ENCODE assay signal across 9 cellular contexts in genomic region chr3:131796558-131796957, GRCh38.
DNase-seq lines count a peak whose midpoint lies in the region; ATAC-seq and FAIRE-seq lines count a peak whose summit lies in the region.
"Had no signal": no experiment of that assay in that cellular context is flagged by ENCODE, and none has a peak within 500 bp of the region (broad histone marks: within the 10 kb centered on the region; RNA-seq: fewer than 3 reads in every experiment).

No MANE protein-coding gene starts in this region.

- FAIRE-seq in GM18507 (lab: Jason Lieb, UNC), result peak; percentile 77

- no peak for DNase-seq in GM18507 (ENCODE audit: extremely low spot score, insufficient read length, low read depth)
- DNase-seq in KBM-7, result peak; percentile 84
- DNase-seq in iPS-NIHi11 (ENCODE audit: low spot score), result peak; percentile 39
- no peak for DNase-seq in NCI-H146 (lab: John Stamatoyannopoulos, UW)
- DNase-seq in NCI-H446 (lab: John Stamatoyannopoulos, UW), result no peak
- no peak for DNase-seq in activated naive CD4-positive, alpha-beta T cell (lab: John Stamatoyannopoulos, UW)
- no peak for DNase-seq in activated CD4-positive, CD25-positive, alpha-beta regulatory T cell treated with anti-CD3 and anti-CD28 coated beads, Interleukin-2, amount 50 U/mL, for 72 hours
- DNase-seq: NK-92 treated with Interleukin-12 subunit alpha and Interleukin-12 subunit beta, amount 100 ng/mL, for 24 hours had no signal

- peak; percentile 66 for ATAC-seq in GM21737 (IDR thresholded peaks at IDR 0.05; ENCODE audit: unreplicated experiment)

- in situ Hi-C loops in KBM-7 (cut with MboI; ENCODE audit: low pct_unique_long_range_greater_than_20kb, low sequenced_read_pairs), result loop anchor here (25.0 kb wide), 1 partner anchor 216 kb away; no protein-coding TSS in a partner anchor

Comparison
In these comparisons a context has a peak if more than half of its experiments do, and no peak if none do; other contexts are left out.
1. DNase-seq: peak in KBM-7 (single experiment) and iPS-NIHi11 (single experiment); none in GM18507 (single experiment), NCI-H146 (single experiment), NCI-H446 (0 of 2), activated naive CD4-positive, alpha-beta T cell (0 of 4) and activated CD4-positive, CD25-positive, alpha-beta regulatory T cell treated with anti-CD3 and anti-CD28 coated beads, Interleukin-2, amount 50 U/mL, for 72 hours (single experiment).